13 cellular contexts compared by ENCODE assay signal in genomic region chrX:72124540-72125201, GRCh38. TPM values are rescaled to one million over a fixed set of nuclear protein-coding genes. Genes with fewer than 3 reads are reported as not detected.
A peak's percentile ranks its signal among the peaks of the same experiment; 100 is the strongest.
DNase-seq lines count a peak whose midpoint lies in the region; ATAC-seq and TF ChIP-seq lines count a peak whose summit lies in the region.
"Had no signal": no experiment of that assay in that cellular context is flagged by ENCODE, and none has a peak within 500 bp of the region (broad histone marks: within the 10 kb centered on the region; RNA-seq: fewer than 3 reads in every experiment).

No MANE protein-coding gene starts in this region.

- H3K4me3 Mint-ChIP-seq in glutamatergic neuron (ENCODE audit: unreplicated experiment): peak overlapping the region; percentile 28
- no peak overlapping the region for H3K4me3 Mint-ChIP-seq in activated T-cell treated with anti-CD3 and anti-CD28 coated beads, Interleukin-2, amount 50 U/mL, for 24 hours
- H3K4me3 Mint-ChIP-seq in T-helper 2 cell treated with Interferon-gamma antibody and Interleukin-4, amounts not matched to agents 5 μg/mL and 100 μg/mL, for 36 hours: no peak overlapping the region
- H3K4me3 Mint-ChIP-seq: activated CD4-positive, alpha-beta T cell treated with anti-CD3 and anti-CD28 coated beads, Interleukin-2, amount 10 ng/mL, durations not matched to agents 24 days and 14 days had no signal

- H3K27me3 Mint-ChIP-seq in glutamatergic neuron (ENCODE audit: unreplicated experiment): peaks cover 2% of the 10 kb centered on the region
- H3K27me3 Mint-ChIP-seq in activated T-cell treated with anti-CD3 and anti-CD28 coated beads, Interleukin-2, amount 50 U/mL, for 24 hours: peaks cover 88% of the 10 kb centered on the region
- H3K27me3 Mint-ChIP-seq in T-helper 2 cell treated with Interferon-gamma antibody and Interleukin-4, amounts not matched to agents 5 μg/mL and 100 μg/mL, for 36 hours (ENCODE audit: low read depth): peaks cover 41% of the 10 kb centered on the region

- no peaks in the 10 kb centered on the region for H3K9me3 ChIP-seq in right atrium auricular region
- H3K9me3 ChIP-seq in parathyroid adenoma (ENCODE audit: control insufficient read depth, low read length): no peaks in the 10 kb centered on the region
- H3K9me3 ChIP-seq: mucosa of descending colon, psoas muscle had no signal

- H3K79me2 ChIP-seq in parathyroid adenoma: no peaks in the 10 kb centered on the region

- H3K4me1 ChIP-seq in right atrium auricular region: peaks cover 0 to 47% of the 10 kb centered on the region in 2 donors
- peaks cover 52% of the 10 kb centered on the region for H3K4me1 ChIP-seq in parathyroid adenoma

- ATAC-seq in left cardiac atrium (no peak), HG03439 (IDR thresholded peaks at IDR 0.05; ENCODE audit: unreplicated experiment) (no peak)

- peaks cover 8% of the 10 kb centered on the region for H3K36me3 Mint-ChIP-seq in glutamatergic neuron (ENCODE audit: unreplicated experiment)
- H3K36me3 Mint-ChIP-seq in activated T-cell treated with anti-CD3 and anti-CD28 coated beads, Interleukin-2, amount 50 U/mL, for 24 hours (ENCODE audit: low read depth): no peaks in the 10 kb centered on the region
- H3K36me3 Mint-ChIP-seq in T-helper 2 cell treated with Interferon-gamma antibody and Interleukin-4, amounts not matched to agents 5 μg/mL and 100 μg/mL, for 36 hours (ENCODE audit: low read depth): no peaks in the 10 kb centered on the region

- DNase-seq in right atrium auricular region (ENCODE audit: low spot score) (no peak), left cardiac atrium (no peak), glutamatergic neuron (no peak)
- no peak for DNase-seq in activated T-cell treated with anti-CD3 and anti-CD28 coated beads, Interleukin-2, amount 50 U/mL, for 24 hours
- no peak for DNase-seq in T-helper 2 cell treated with Interferon-gamma antibody and Interleukin-4, amounts not matched to agents 5 μg/mL and 100 μg/mL, for 36 hours (ENCODE audit: low spot score)
- no peak for DNase-seq in activated effector memory CD4-positive, alpha-beta T cell treated with Interleukin-2 at 50 U/mL for 16 hours
- DNase-seq: activated CD4-positive, alpha-beta T cell treated with anti-CD3 and anti-CD28 coated beads, Interleukin-2, amount 10 ng/mL, durations not matched to agents 24 days and 14 days; stimulated activated CD8-positive, alpha-beta memory T cell treated with anti-CD3 and anti-CD28 coated beads, Interleukin-4, amount 100 ng/mL, for 48 hours; T-helper 9 cell had no signal

- H2AFZ ChIP-seq in parathyroid adenoma: no peak overlapping the region

- H3K4me3 ChIP-seq in right atrium auricular region (no peak overlapping the region), parathyroid adenoma (ENCODE audit: low read depth, low read length) (no peak overlapping the region)
- H3K4me3 ChIP-seq: mucosa of descending colon, psoas muscle had no signal

- intact Hi-C loops in left cardiac atrium (cut with DNase I): loop anchor here (5.0 kb wide), 2 partner anchors 102 to 127 kb away; no protein-coding TSS in a partner anchor

- peaks cover 12% of the 10 kb centered on the region for H3K4me1 Mint-ChIP-seq in glutamatergic neuron (ENCODE audit: low read depth, unreplicated experiment)
- peaks cover 37% of the 10 kb centered on the region for H3K4me1 Mint-ChIP-seq in activated T-cell treated with anti-CD3 and anti-CD28 coated beads, Interleukin-2, amount 50 U/mL, for 24 hours (ENCODE audit: low read depth)
- peaks cover 37% of the 10 kb centered on the region for H3K4me1 Mint-ChIP-seq in T-helper 2 cell treated with Interferon-gamma antibody and Interleukin-4, amounts not matched to agents 5 μg/mL and 100 μg/mL, for 36 hours (ENCODE audit: low read depth)

- H3K9ac ChIP-seq in parathyroid adenoma: no peak overlapping the region

- H3K27ac ChIP-seq in right atrium auricular region: peak overlapping the region; percentile 1 to 60
- peak overlapping the region; percentile 94 for H3K27ac ChIP-seq in parathyroid adenoma
- H3K27ac ChIP-seq: psoas muscle had no signal

- H3K4me2 ChIP-seq in parathyroid adenoma (ENCODE audit: low read length): no peak overlapping the region

- no peak overlapping the region for H3K27ac Mint-ChIP-seq in glutamatergic neuron (ENCODE audit: unreplicated experiment)
- no peak overlapping the region for H3K27ac Mint-ChIP-seq in activated T-cell treated with anti-CD3 and anti-CD28 coated beads, Interleukin-2, amount 50 U/mL, for 24 hours
- H3K27ac Mint-ChIP-seq in T-helper 2 cell treated with Interferon-gamma antibody and Interleukin-4, amounts not matched to agents 5 μg/mL and 100 μg/mL, for 36 hours: no peak overlapping the region
- H3K27ac Mint-ChIP-seq: activated CD4-positive, alpha-beta T cell treated with anti-CD3 and anti-CD28 coated beads, Interleukin-2, amount 10 ng/mL, durations not matched to agents 24 days and 14 days had no signal

- H3K9me3 Mint-ChIP-seq in glutamatergic neuron (ENCODE audit: unreplicated experiment): no peaks in the 10 kb centered on the region
- no peaks in the 10 kb centered on the region for H3K9me3 Mint-ChIP-seq in activated T-cell treated with anti-CD3 and anti-CD28 coated beads, Interleukin-2, amount 50 U/mL, for 24 hours
- H3K9me3 Mint-ChIP-seq in T-helper 2 cell treated with Interferon-gamma antibody and Interleukin-4, amounts not matched to agents 5 μg/mL and 100 μg/mL, for 36 hours: no peaks in the 10 kb centered on the region
- H3K9me3 Mint-ChIP-seq: activated CD4-positive, alpha-beta T cell treated with anti-CD3 and anti-CD28 coated beads, Interleukin-2, amount 10 ng/mL, durations not matched to agents 24 days and 14 days had no signal

- H3K36me3 ChIP-seq in right atrium auricular region: no peaks in the 10 kb centered on the region
- H3K36me3 ChIP-seq in parathyroid adenoma (ENCODE audit: control insufficient read depth, insufficient read depth, low read length): no peaks in the 10 kb centered on the region

- H3K27me3 ChIP-seq in right atrium auricular region (no peaks in the 10 kb centered on the region), parathyroid adenoma (ENCODE audit: control insufficient read depth, insufficient read depth, low read length) (no peaks in the 10 kb centered on the region)

- TF ChIP-seq CTCF in right atrium auricular region (IDR thresholded peaks at IDR 0.05) (no peak), glutamatergic neuron (IDR thresholded peaks at IDR 0.05; ENCODE audit: partially characterized antibody, unreplicated experiment) (no peak), parathyroid adenoma (IDR thresholded peaks at IDR 0.05) (no peak)

RNA-seq across cellular contexts. Expression of gene RTL5, which starts 7.0 kb away (rescaled TPM):
- total RNA-seq in right atrium auricular region (1 to 10 TPM; 1.5 to 3.0 TPM), left cardiac atrium (1 to 10 TPM; 2.7 to 3.9 TPM), glutamatergic neuron (ENCODE audit: unreplicated experiment) (18.2 TPM)

RNA-seq across cellular contexts. Expression of gene PIN4, which starts 56.9 kb away (rescaled TPM):
- 10 to 100 TPM in 1 of 2 donors, 1 to 10 TPM in 1; 3.9 to 11.8 TPM for total RNA-seq in right atrium auricular region
- total RNA-seq in left cardiac atrium: 1 to 10 TPM; 9.1 to 9.2 TPM
- total RNA-seq in glutamatergic neuron (ENCODE audit: unreplicated experiment): 19.5 TPM
